ENCODE assay signal across 9 cellular contexts in the genomic region with DNA sequence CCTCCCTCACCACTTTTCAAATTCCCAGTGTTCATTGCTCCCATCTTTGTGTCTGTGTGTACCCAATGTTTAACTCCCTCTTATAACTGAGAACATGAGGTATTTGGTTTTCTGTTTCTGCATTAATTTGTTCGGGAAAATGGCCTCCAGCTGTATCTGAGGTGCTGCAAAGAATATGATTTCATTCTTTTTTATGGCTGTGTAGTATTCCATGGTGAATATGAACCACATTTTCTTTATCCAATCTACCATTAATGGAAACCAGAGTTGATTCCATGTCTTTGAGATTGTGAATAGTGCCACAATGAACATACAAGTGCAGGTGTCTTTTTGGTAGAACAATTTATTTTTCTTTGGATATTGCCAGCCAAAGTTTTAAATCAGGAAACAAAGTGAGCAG.
"Had no signal": no experiment of that assay in that cellular context is flagged by ENCODE, and none has a peak within 500 bp of the region (broad histone marks: within the 10 kb centered on the region; RNA-seq: fewer than 3 reads in every experiment).

No MANE protein-coding gene starts in this region.

- H3K4me3 Mint-ChIP-seq: GM23338, H9, HFFc6, IgD-negative memory B cell had no signal

- H3K27ac Mint-ChIP-seq: GM23338, HFFc6, IgD-negative memory B cell had no signal

- H3K27me3 Mint-ChIP-seq: IgD-negative memory B cell had no signal

- H3K4me1 Mint-ChIP-seq: GM23338, H9 had no signal

- ATAC-seq: GM23338, HepG2 had no signal

- DNase-seq: H9, HCEC 1CT, HFFc6, KG1 had no signal

- H2AFZ ChIP-seq: GM23338 had no signal

- H3K4me3 ChIP-seq: GM23338 had no signal

- FAIRE-seq: H1, H54, HepG2 had no signal

- H3K9me3 Mint-ChIP-seq: H9, HFFc6 had no signal

- H3K4me2 ChIP-seq: GM23338 had no signal
